In genomic region chr19:35562336-35562735, GRCh38 we compare ENCODE assay signal across 34 cellular contexts. TPM values are rescaled to one million over a fixed set of nuclear protein-coding genes. Genes with fewer than 3 reads are reported as not detected.
"Had no signal": no experiment of that assay in that cellular context is flagged by ENCODE, and none has a peak within 500 bp of the region (broad histone marks: within the 10 kb centered on the region; RNA-seq: fewer than 3 reads in every experiment).

No MANE protein-coding gene starts in this region.

- H3K4me1 ChIP-seq: psoas muscle had no signal

- H3K4me3 ChIP-seq: coronary artery, esophagus squamous epithelium, heart right ventricle, lung, mucosa of descending colon, ovary, psoas muscle, skin epidermis, thyroid gland had no signal

- FAIRE-seq: islet of Langerhans had no signal

- ATAC-seq: heart right ventricle, left ventricle myocardium superior, mucosa of descending colon, psoas muscle, right cardiac atrium had no signal

- H3K27ac Mint-ChIP-seq: mesothelial cell of epicardium, nephron progenitor cell, type B pancreatic cell had no signal

- H3K4me3 Mint-ChIP-seq: mesothelial cell of epicardium, naive B cell, nephron progenitor cell, type B pancreatic cell had no signal

- H3K9me3 ChIP-seq: esophagus squamous epithelium, heart right ventricle, mucosa of descending colon, ovary, psoas muscle, stomach, thyroid gland had no signal

- H3K27me3 ChIP-seq: ovary had no signal

- H3K36me3 Mint-ChIP-seq: mesothelial cell of epicardium, type B pancreatic cell had no signal

- H3K27ac ChIP-seq: coronary artery, esophagus squamous epithelium, heart right ventricle, ovary, psoas muscle, skin epidermis, thyroid gland had no signal

- H3K36me3 ChIP-seq: esophagus squamous epithelium, heart right ventricle, ovary, stomach, thyroid gland had no signal

- H3K9me3 Mint-ChIP-seq: mesothelial cell of epicardium, nephron progenitor cell, type B pancreatic cell had no signal

- DNase-seq: dermis blood vessel endothelial cell; effector memory CD4-positive, alpha-beta T cell; erythroblast; esophagus squamous epithelium; foreskin melanocyte; glutamatergic neuron; heart right ventricle; hippocampal formation; kidney glomerular epithelial cell; left ventricle myocardium superior; mesenchymal stem cell; mucosa of descending colon; naive B cell; nephron progenitor cell; occipital lobe; ovary; psoas muscle; stimulated activated CD4-positive, alpha-beta T cell treated with anti-CD3 and anti-CD28 coated beads, Interleukin-15, amount 100 ng/mL, for 24 hours; stimulated activated CD4-positive, alpha-beta T cell treated with anti-CD3 and anti-CD28 coated beads, Interleukin-2, amount 100 ng/mL, for 48 hours; stimulated activated CD8-positive, alpha-beta memory T cell treated with anti-CD3 and anti-CD28 coated beads, Interleukin-4, amount 100 ng/mL, for 48 hours; stimulated activated naive CD4-positive, alpha-beta T cell treated with Interleukin-2 at 50 U/mL for 16 hours; stomach; thyroid gland had no signal

RNA-seq across cellular contexts. Expression of gene ATP4A, which starts 1.1 kb away (rescaled TPM):
- total RNA-seq: dermis blood vessel endothelial cell, heart right ventricle, left ventricle myocardium superior, lung, mucosa of descending colon, occipital lobe, ovary, psoas muscle, renal cortical epithelial cell, right cardiac atrium, subcutaneous adipose tissue, urinary bladder had no signal
- polyA plus RNA-seq: heart right ventricle, psoas muscle, right cardiac atrium, urinary bladder had no signal

RNA-seq across cellular contexts. Expression of gene PMIS2, which starts 23.6 kb away (rescaled TPM):
- total RNA-seq: dermis blood vessel endothelial cell, esophagus squamous epithelium, heart right ventricle, left ventricle myocardium superior, lung, mesothelial cell of epicardium, mucosa of descending colon, occipital lobe, ovary, psoas muscle, renal cortical epithelial cell, right cardiac atrium, stomach, subcutaneous adipose tissue, temporal lobe, thyroid gland, urinary bladder had no signal
- polyA plus RNA-seq: heart right ventricle, lung, ovary, psoas muscle, right cardiac atrium, stomach, urinary bladder had no signal

RNA-seq across cellular contexts. Expression of gene GAPDHS, which starts 29.1 kb away (rescaled TPM):
- total RNA-seq: dermis blood vessel endothelial cell, esophagus squamous epithelium, heart right ventricle, left ventricle myocardium superior, lung, mesothelial cell of epicardium, mucosa of descending colon, occipital lobe, ovary, psoas muscle, renal cortical epithelial cell, right cardiac atrium, stomach, subcutaneous adipose tissue, temporal lobe, urinary bladder had no signal
- polyA plus RNA-seq: heart right ventricle, lung, ovary, psoas muscle, right cardiac atrium, stomach, urinary bladder had no signal

RNA-seq across cellular contexts. Expression of gene SBSN, which starts 34.2 kb away (rescaled TPM):
- total RNA-seq: dermis blood vessel endothelial cell, heart right ventricle, left ventricle myocardium superior, mucosa of descending colon, occipital lobe, ovary, psoas muscle, right cardiac atrium, stomach, subcutaneous adipose tissue, temporal lobe, urinary bladder had no signal
- polyA plus RNA-seq: ovary, right cardiac atrium had no signal
